ENCODE assay signal across 17 cellular contexts in genomic region chr13:59236309-59236939, GRCh38.
A peak's percentile ranks its signal among the peaks of the same experiment; 100 is the strongest.
DNase-seq lines count a peak whose midpoint lies in the region; ATAC-seq and TF ChIP-seq lines count a peak whose summit lies in the region.
"Had no signal": no experiment of that assay in that cellular context is flagged by ENCODE, and none has a peak within 500 bp of the region (broad histone marks: within the 10 kb centered on the region; RNA-seq: fewer than 3 reads in every experiment).

No MANE protein-coding gene starts in this region.

- DNase-seq in HEK293T (ENCODE audit: extremely low spot score): peak; percentile 8
- DNase-seq in NCI-H2171 (lab: John Stamatoyannopoulos, UW): peak; percentile 80
- peak; percentile 26 for DNase-seq in NCI-H524 treated with DMSO at 0.1 percent for 48 hours (lab: John Stamatoyannopoulos, UW)
- no peak for DNase-seq in DMS153 treated with DMSO at 0.1 percent for 48 hours (lab: John Stamatoyannopoulos, UW; ENCODE audit: unreplicated experiment)
- DNase-seq in central memory CD4-positive, alpha-beta T cell: no peak
- DNase-seq: ACHN; Calu3; CD4-positive, CD25-positive, alpha-beta regulatory T cell; DMS153; DND-41; GDM1; H7 had no signal

- peak; percentile 41; the same call in 1 of the 3 replicates for ATAC-seq in SK-N-SH treated with all-trans-retinoic acid at 6 μM for 48 hours
- ATAC-seq in HG03520 (IDR thresholded peaks at IDR 0.05; ENCODE audit: unreplicated experiment): no peak
- ATAC-seq in HG02973 (IDR thresholded peaks at IDR 0.05; ENCODE audit: unreplicated experiment): no peak
- ATAC-seq: GM23338, HepG2 had no signal

- CTCF ChIA-PET in HEK293T (lab: Yijun Ruan, JAX): no interaction called here

- POLR2A ChIA-PET in HEK293T (lab: Yijun Ruan, JAX): no interaction called here

TF ChIP-seq in HEK293T, 16 proteins besides CTCF, POLR2A, EP300 and RAD21:
- TF ChIP-seq, protein P1, sequence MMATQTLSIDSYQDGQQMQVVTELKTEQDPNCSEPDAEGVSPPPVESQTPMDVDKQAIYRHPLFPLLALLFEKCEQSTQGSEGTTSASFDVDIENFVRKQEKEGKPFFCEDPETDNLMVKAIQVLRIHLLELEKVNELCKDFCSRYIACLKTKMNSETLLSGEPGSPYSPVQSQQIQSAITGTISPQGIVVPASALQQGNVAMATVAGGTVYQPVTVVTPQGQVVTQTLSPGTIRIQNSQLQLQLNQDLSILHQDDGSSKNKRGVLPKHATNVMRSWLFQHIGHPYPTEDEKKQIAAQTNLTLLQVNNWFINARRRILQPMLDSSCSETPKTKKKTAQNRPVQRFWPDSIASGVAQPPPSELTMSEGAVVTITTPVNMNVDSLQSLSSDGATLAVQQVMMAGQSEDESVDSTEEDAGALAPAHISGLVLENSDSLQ (IDR thresholded peaks at IDR 0.05): peak; percentile 25; the same call in 1 of the 2 replicates
- no peak for TF ChIP-seq CTBP1 (IDR thresholded peaks at IDR 0.05; ENCODE audit: borderline replicate concordance)
- TF ChIP-seq TARDBP (IDR thresholded peaks at IDR 0.05): no peak
- TF ChIP-seq ZNF384 (IDR thresholded peaks at IDR 0.05): no peak
TF ChIP-seq in HEK293T: peak in this region for 1.

TF ChIP-seq in SK-N-SH treated with all-trans-retinoic acid at 6 μM for 48 hours, 23 proteins besides CTCF, POLR2A, EP300 and RAD21:
- peak; percentile 58; the same call in 1 of the 2 replicates for TF ChIP-seq TCF4 (CRISPR knock-in tag; IDR thresholded peaks at IDR 0.05; ENCODE audit: borderline replicate concordance)
- no peak for TF ChIP-seq ZNF565 (CRISPR knock-in tag; conservative IDR thresholded peaks at IDR 0.05; ENCODE audit: low read depth)
- TF ChIP-seq, protein P2, sequence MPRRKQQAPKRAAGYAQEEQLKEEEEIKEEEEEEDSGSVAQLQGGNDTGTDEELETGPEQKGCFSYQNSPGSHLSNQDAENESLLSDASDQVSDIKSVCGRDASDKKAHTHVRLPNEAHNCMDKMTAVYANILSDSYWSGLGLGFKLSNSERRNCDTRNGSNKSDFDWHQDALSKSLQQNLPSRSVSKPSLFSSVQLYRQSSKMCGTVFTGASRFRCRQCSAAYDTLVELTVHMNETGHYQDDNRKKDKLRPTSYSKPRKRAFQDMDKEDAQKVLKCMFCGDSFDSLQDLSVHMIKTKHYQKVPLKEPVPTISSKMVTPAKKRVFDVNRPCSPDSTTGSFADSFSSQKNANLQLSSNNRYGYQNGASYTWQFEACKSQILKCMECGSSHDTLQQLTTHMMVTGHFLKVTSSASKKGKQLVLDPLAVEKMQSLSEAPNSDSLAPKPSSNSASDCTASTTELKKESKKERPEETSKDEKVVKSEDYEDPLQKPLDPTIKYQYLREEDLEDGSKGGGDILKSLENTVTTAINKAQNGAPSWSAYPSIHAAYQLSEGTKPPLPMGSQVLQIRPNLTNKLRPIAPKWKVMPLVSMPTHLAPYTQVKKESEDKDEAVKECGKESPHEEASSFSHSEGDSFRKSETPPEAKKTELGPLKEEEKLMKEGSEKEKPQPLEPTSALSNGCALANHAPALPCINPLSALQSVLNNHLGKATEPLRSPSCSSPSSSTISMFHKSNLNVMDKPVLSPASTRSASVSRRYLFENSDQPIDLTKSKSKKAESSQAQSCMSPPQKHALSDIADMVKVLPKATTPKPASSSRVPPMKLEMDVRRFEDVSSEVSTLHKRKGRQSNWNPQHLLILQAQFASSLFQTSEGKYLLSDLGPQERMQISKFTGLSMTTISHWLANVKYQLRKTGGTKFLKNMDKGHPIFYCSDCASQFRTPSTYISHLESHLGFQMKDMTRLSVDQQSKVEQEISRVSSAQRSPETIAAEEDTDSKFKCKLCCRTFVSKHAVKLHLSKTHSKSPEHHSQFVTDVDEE (CRISPR knock-in tag; IDR thresholded peaks at IDR 0.05): no peak
- no peak for TF ChIP-seq GLIS3 (CRISPR knock-in tag; IDR thresholded peaks at IDR 0.05)
- TF ChIP-seq ZFP3 (CRISPR knock-in tag; IDR thresholded peaks at IDR 0.05): no peak
- no peak for TF ChIP-seq ZFP30 (CRISPR knock-in tag; IDR thresholded peaks at IDR 0.05)
TF ChIP-seq in SK-N-SH treated with all-trans-retinoic acid at 6 μM for 48 hours: peak in this region for 1.

Comparison
In these comparisons a context has a peak if more than half of its experiments do, and no peak if none do; other contexts are left out.
1. DNase-seq: peak in HEK293T (single experiment), NCI-H2171 (single experiment) and NCI-H524 treated with DMSO at 0.1 percent for 48 hours (single experiment); none in DMS153 treated with DMSO at 0.1 percent for 48 hours (single experiment) and central memory CD4-positive, alpha-beta T cell (single experiment).